In the genomic region with DNA sequence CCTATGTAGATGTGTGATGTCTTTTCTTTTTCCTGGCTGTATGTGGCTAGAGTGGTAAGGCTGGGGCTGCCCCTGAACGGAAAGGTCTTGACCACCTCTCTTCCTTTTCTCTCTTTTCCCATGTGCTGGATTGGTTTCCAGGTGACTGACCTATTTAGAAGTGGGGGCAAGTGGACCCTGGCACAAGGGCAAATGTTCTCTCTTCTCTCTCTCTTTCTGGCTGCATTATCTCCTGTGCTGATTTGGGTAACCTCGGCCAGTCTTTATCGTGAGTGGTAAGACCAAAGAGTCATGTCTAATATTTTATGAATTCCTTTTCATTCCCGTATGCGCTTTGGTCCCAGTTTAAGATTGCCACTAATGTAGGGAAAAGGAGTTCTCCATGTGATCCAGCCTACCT, we compare ENCODE assay signal across 19 cellular contexts. TPM values are rescaled to one million over a fixed set of nuclear protein-coding genes. Genes with fewer than 3 reads are reported as not detected.
DNase-seq lines count a peak whose midpoint lies in the region; ATAC-seq and TF ChIP-seq lines count a peak whose summit lies in the region.
"Had no signal": no experiment of that assay in that cellular context is flagged by ENCODE, and none has a peak within 500 bp of the region (broad histone marks: within the 10 kb centered on the region; RNA-seq: fewer than 3 reads in every experiment).

No MANE protein-coding gene starts in this region.

- no peak for TF ChIP-seq POLR2A in upper lobe of left lung (IDR thresholded peaks at IDR 0.05)

- H3K23ac ChIP-seq in mesenchymal stem cell (ENCODE audit: low read length in 2 of 2): no peak overlapping the region

- no peak overlapping the region for H4K91ac ChIP-seq in mesenchymal stem cell (ENCODE audit: low read length)

- H3K4me3 ChIP-seq in left ventricle myocardium inferior (no peak overlapping the region), mesenchymal stem cell (ENCODE audit: insufficient read depth in 1 of 2, low read depth in 1 of 2, low read length in 2 of 2) (no peak overlapping the region), upper lobe of left lung (no peak overlapping the region)

- H3K36me3 Mint-ChIP-seq in endothelial cell (ENCODE audit: low read depth, unreplicated experiment): peaks cover 22% of the 10 kb centered on the region
- H3K36me3 Mint-ChIP-seq in HFFc6 (ENCODE audit: low read depth): peaks cover 17% of the 10 kb centered on the region

- no peak for TF ChIP-seq CTCF in left ventricle myocardium inferior (IDR thresholded peaks at IDR 0.05; ENCODE audit: borderline replicate concordance)
- no peak for TF ChIP-seq CTCF in endothelial cell (IDR thresholded peaks at IDR 0.05; ENCODE audit: unreplicated experiment)
- TF ChIP-seq CTCF in HFFc6 (IDR thresholded peaks at IDR 0.05): no peak
- no peak for TF ChIP-seq CTCF in upper lobe of left lung (IDR thresholded peaks at IDR 0.05)

- H3K4me1 ChIP-seq in left ventricle myocardium inferior (peaks cover 93% of the 10 kb centered on the region), mesenchymal stem cell (ENCODE audit: control insufficient read depth, insufficient read depth, low read depth, low read length) (no peaks in the 10 kb centered on the region), upper lobe of left lung (peaks cover 0 to 35% (median 17%) of the 10 kb centered on the region in 4 donors)

- peaks cover 45% of the 10 kb centered on the region for H3K79me1 ChIP-seq in mesenchymal stem cell (replicated peaks; ENCODE audit: low read length, poor library complexity, severe bottlenecking)

- no peak for TF ChIP-seq EP300 in upper lobe of left lung (IDR thresholded peaks at IDR 0.05)

- H3K4ac ChIP-seq in mesenchymal stem cell (ENCODE audit: low read depth in 1 of 2, low read length in 2 of 2): no peak overlapping the region

- peaks cover 43% of the 10 kb centered on the region for H3K4me1 Mint-ChIP-seq in endothelial cell (ENCODE audit: unreplicated experiment)
- H3K4me1 Mint-ChIP-seq in HFFc6 (ENCODE audit: low read depth): peaks cover 33% of the 10 kb centered on the region

- no peak overlapping the region for H2BK5ac ChIP-seq in mesenchymal stem cell (ENCODE audit: low read depth, low read length, poor library complexity, severe bottlenecking)

- peaks cover 25% of the 10 kb centered on the region for H3K36me3 ChIP-seq in left ventricle myocardium inferior
- H3K36me3 ChIP-seq in mesenchymal stem cell (ENCODE audit: control insufficient read depth in 1 of 2, insufficient read depth in 2 of 2, low read depth in 1 of 2, low read length in 2 of 2): peaks cover 19 to 58% of the 10 kb centered on the region in 2 experiments
- peaks cover 0 to 33% (median 14%) of the 10 kb centered on the region in 4 donors for H3K36me3 ChIP-seq in upper lobe of left lung

- H2AFZ ChIP-seq in mesenchymal stem cell (ENCODE audit: low read depth, low read length): no peak overlapping the region

- peak overlapping the region; percentile 72 for H3K27ac ChIP-seq in left ventricle myocardium inferior (replicated peaks)
- no peak overlapping the region for H3K27ac ChIP-seq in mesenchymal stem cell (ENCODE audit: low read length, poor library complexity, severe bottlenecking)
- no peak overlapping the region for H3K27ac ChIP-seq in upper lobe of left lung
- H3K27ac ChIP-seq: KMS-11 had no signal

- intact Hi-C loops in left ventricle myocardium inferior (cut with micrococcal nuclease) (loop anchor here (10.0 kb wide), 1 partner anchor 84 kb away; no protein-coding TSS in a partner anchor), cardiac septum (cut with DNase I) (loop anchor here (2.0 to 10.0 kb wide), 3 partner anchors 16 to 334 kb away; partner anchors contain the start of genes CCDC92 and ZNF664)

- H3K27me3 ChIP-seq in left ventricle myocardium inferior (ENCODE audit: low read depth) (no peaks in the 10 kb centered on the region), mesenchymal stem cell (ENCODE audit: control insufficient read depth in 1 of 2, insufficient read depth in 1 of 2, low read length in 2 of 2) (no peaks in the 10 kb centered on the region), upper lobe of left lung (no peaks in the 10 kb centered on the region)
- H3K27me3 ChIP-seq: BE2C had no signal

- H2AK5ac ChIP-seq in mesenchymal stem cell (ENCODE audit: low read length, severe bottlenecking): no peak overlapping the region

- no peak overlapping the region for H2BK15ac ChIP-seq in mesenchymal stem cell (ENCODE audit: low read depth, poor library complexity, severe bottlenecking)

- H3K27ac Mint-ChIP-seq in endothelial cell (ENCODE audit: unreplicated experiment) (peak overlapping the region; percentile 16), HFFc6 (no peak overlapping the region)

- H4K8ac ChIP-seq in mesenchymal stem cell (ENCODE audit: low read length): no peak overlapping the region

- no peak for ATAC-seq in upper lobe of left lung (ENCODE audit: low FRiP score in 2 of 2)
- ATAC-seq in SK-N-SH treated with all-trans-retinoic acid at 6 μM for 48 hours: no peak

- H3K9me3 Mint-ChIP-seq in endothelial cell (ENCODE audit: unreplicated experiment): no peaks in the 10 kb centered on the region
- H3K9me3 Mint-ChIP-seq in HFFc6: no peaks in the 10 kb centered on the region
- H3K9me3 Mint-ChIP-seq: CD4-positive, CD25-positive, alpha-beta regulatory T cell had no signal

- H3K27me3 Mint-ChIP-seq in endothelial cell (ENCODE audit: unreplicated experiment): no peaks in the 10 kb centered on the region
- H3K27me3 Mint-ChIP-seq in HFFc6 (ENCODE audit: insufficient read depth): no peaks in the 10 kb centered on the region
- H3K27me3 Mint-ChIP-seq: CD4-positive, CD25-positive, alpha-beta regulatory T cell had no signal

- DNase-seq in left ventricle myocardium inferior (no peak), cardiac septum (ENCODE audit: low spot score) (no peak), endothelial cell (ENCODE audit: low spot score) (no peak), mesenchymal stem cell (no peak), HFFc6 (no peak), upper lobe of left lung (no peak)
- DNase-seq: BE2C; CD4-positive, CD25-positive, alpha-beta regulatory T cell; DMS 273 treated with DMSO at 0.1 percent for 48 hours; DMS79 treated with DMSO at 0.1 percent for 48 hours; IMR-90; NCI-H1105 treated with DMSO at 0.1 percent for 48 hours; NCI-H1694; NCI-H2081 treated with DMSO at 0.1 percent for 48 hours; NCI-H2171 treated with DMSO at 0.1 percent for 48 hours; NCI-H446; NCI-H526 treated with DMSO at 0.1 percent for 48 hours had no signal

- H2BK12ac ChIP-seq in mesenchymal stem cell (ENCODE audit: low read length in 2 of 2): peak overlapping the region; percentile 21 to 49

- H2BK120ac ChIP-seq in mesenchymal stem cell (ENCODE audit: low read depth, low read length): peak overlapping the region; percentile 39

- H3K14ac ChIP-seq in mesenchymal stem cell (ENCODE audit: low read length in 2 of 2): no peak overlapping the region

- over 99% methylated on average over 4 of the region's 5 CpGs for WGBS in mesenchymal stem cell
- WGBS in upper lobe of left lung, 2 donors: 92 to 94% methylated on average over 5 of the region's 5 CpGs

- no peak overlapping the region for H3K9ac ChIP-seq in mesenchymal stem cell (ENCODE audit: low read length)
- H3K9ac ChIP-seq: KMS-11 had no signal

- H3K4me2 ChIP-seq in mesenchymal stem cell (ENCODE audit: low read length, poor library complexity, severe bottlenecking): no peak overlapping the region
- H3K4me2 ChIP-seq: KMS-11 had no signal

- no peaks in the 10 kb centered on the region for H3K9me3 ChIP-seq in left ventricle myocardium inferior (replicated peaks)
- no peaks in the 10 kb centered on the region for H3K9me3 ChIP-seq in mesenchymal stem cell (ENCODE audit: control insufficient read depth, low read length)
- H3K9me3 ChIP-seq in upper lobe of left lung: no peaks in the 10 kb centered on the region
- H3K9me3 ChIP-seq: BE2C had no signal

- no peak overlapping the region for H3K18ac ChIP-seq in mesenchymal stem cell (ENCODE audit: low read depth in 1 of 2, low read length in 2 of 2)

- H3K4me3 Mint-ChIP-seq in endothelial cell (ENCODE audit: unreplicated experiment): no peak overlapping the region
- H3K4me3 Mint-ChIP-seq in HFFc6: no peak overlapping the region
- H3K4me3 Mint-ChIP-seq: CD4-positive, CD25-positive, alpha-beta regulatory T cell had no signal

TF ChIP-seq in SK-N-SH treated with all-trans-retinoic acid at 6 μM for 48 hours, 23 proteins besides CTCF, POLR2A, EP300 and RAD21 (continues in another document):
- TF ChIP-seq ISL1 (CRISPR knock-in tag; IDR thresholded peaks at IDR 0.05) (no peak), RARB (CRISPR knock-in tag; IDR thresholded peaks at IDR 0.05) (no peak), ESRRG (CRISPR knock-in tag; IDR thresholded peaks at IDR 0.05) (no peak), BACH2 (CRISPR knock-in tag; IDR thresholded peaks at IDR 0.05; ENCODE audit: borderline replicate concordance) (no peak), OSR1 (CRISPR knock-in tag; IDR thresholded peaks at IDR 0.05) (no peak), ZC3H10 (CRISPR knock-in tag; IDR thresholded peaks at IDR 0.05) (no peak)
- TF ChIP-seq, protein P1, sequence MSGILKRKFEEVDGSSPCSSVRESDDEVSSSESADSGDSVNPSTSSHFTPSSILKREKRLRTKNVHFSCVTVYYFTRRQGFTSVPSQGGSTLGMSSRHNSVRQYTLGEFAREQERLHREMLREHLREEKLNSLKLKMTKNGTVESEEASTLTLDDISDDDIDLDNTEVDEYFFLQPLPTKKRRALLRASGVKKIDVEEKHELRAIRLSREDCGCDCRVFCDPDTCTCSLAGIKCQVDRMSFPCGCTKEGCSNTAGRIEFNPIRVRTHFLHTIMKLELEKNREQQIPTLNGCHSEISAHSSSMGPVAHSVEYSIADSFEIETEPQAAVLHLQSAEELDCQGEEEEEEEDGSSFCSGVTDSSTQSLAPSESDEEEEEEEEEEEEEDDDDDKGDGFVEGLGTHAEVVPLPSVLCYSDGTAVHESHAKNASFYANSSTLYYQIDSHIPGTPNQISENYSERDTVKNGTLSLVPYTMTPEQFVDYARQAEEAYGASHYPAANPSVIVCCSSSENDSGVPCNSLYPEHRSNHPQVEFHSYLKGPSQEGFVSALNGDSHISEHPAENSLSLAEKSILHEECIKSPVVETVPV (CRISPR knock-in tag; IDR thresholded peaks at IDR 0.05): no peak

RNA-seq across cellular contexts. Expression of gene ZNF664, which starts 16.2 kb away (rescaled TPM):
- total RNA-seq in left ventricle myocardium inferior: 80.7 TPM
- 94.0 TPM for total RNA-seq in cardiac septum
- total RNA-seq in endothelial cell (ENCODE audit: unreplicated experiment): 119 TPM
- polyA plus RNA-seq in mesenchymal stem cell (2013, experiment 1 of 2): 54.7 TPM
- polyA plus RNA-seq in mesenchymal stem cell (2013, experiment 2 of 2): 55.2 TPM
- total RNA-seq in HFFc6 (2021; fragmentation: NEBNext Ultra II Directional; extraction: Animal tissue kit (Norgen Biotek cat#: 25700)): 10 to 100 TPM; 49.1 to 55.2 (median 53.4) TPM
- 100 to 1,000 TPM in 2 of 6 donors, 10 to 100 TPM in 4; 49.1 to 112 (median 91.8) TPM for total RNA-seq in upper lobe of left lung

RNA-seq across cellular contexts. Expression of gene CCDC92, which starts 16.5 kb away (rescaled TPM):
- total RNA-seq in left ventricle myocardium inferior: 57.2 TPM
- 48.3 TPM for total RNA-seq in cardiac septum
- 25.0 TPM for total RNA-seq in endothelial cell (ENCODE audit: unreplicated experiment)
- 91.2 TPM for polyA plus RNA-seq in mesenchymal stem cell (2013, experiment 1 of 2)
- 90.8 TPM for polyA plus RNA-seq in mesenchymal stem cell (2013, experiment 2 of 2)
- 10 to 100 TPM; 48.3 to 55.1 (median 51.6) TPM for total RNA-seq in HFFc6 (2021; fragmentation: NEBNext Ultra II Directional; extraction: Animal tissue kit (Norgen Biotek cat#: 25700))
- total RNA-seq in upper lobe of left lung: 10 to 100 TPM; 33.8 to 48.9 (median 43.7) TPM
